1 cellular context compared by ENCODE assay signal in genomic region chr3:52536369-52537164, GRCh38.
TF ChIP-seq lines count a peak whose summit lies in the region.

Gene UQCC5, plus strand, starts transcription at chr3:52536605. Its CDS starts 151 bp downstream, at chr3:52536756.

TF ChIP-seq in HepG2, 621 proteins besides CTCF, POLR2A, EP300 and RAD21 (continued from another document and continues in another):
- TF ChIP-seq PRDM4 (CRISPR knock-in tag; IDR thresholded peaks at IDR 0.05; ENCODE audit: borderline replicate concordance) (no peak), TGIF2 (CRISPR knock-in tag; IDR thresholded peaks at IDR 0.05) (no peak; the same call in 1 of the 2 replicates), YEATS2 (CRISPR knock-in tag; IDR thresholded peaks at IDR 0.05; ENCODE audit: borderline replicate concordance) (peak; percentile 82), SMAD3 (CRISPR knock-in tag; IDR thresholded peaks at IDR 0.05) (no peak; the same call in 1 of the 2 replicates), MLXIP (CRISPR knock-in tag; IDR thresholded peaks at IDR 0.05; ENCODE audit: borderline replicate concordance) (no peak; the same call in 1 of the 2 replicates), ZNF550 (CRISPR knock-in tag; IDR thresholded peaks at IDR 0.05; ENCODE audit: borderline replicate concordance) (no peak), ATF2 (CRISPR knock-in tag; IDR thresholded peaks at IDR 0.05) (peak; percentile 79), MED1 (CRISPR knock-in tag; IDR thresholded peaks at IDR 0.05) (peak; percentile 79), YEATS4 (CRISPR knock-in tag; IDR thresholded peaks at IDR 0.05; ENCODE audit: borderline replicate concordance) (peak; percentile 94), ZNF468 (CRISPR knock-in tag; IDR thresholded peaks at IDR 0.05) (peak; percentile 81), ZNF775 (CRISPR knock-in tag; IDR thresholded peaks at IDR 0.05; ENCODE audit: borderline replicate concordance) (no peak), KDM5A (IDR thresholded peaks at IDR 0.05; ENCODE audit: borderline replicate concordance, low read length) (peak; percentile 68; the same call in 1 of the 2 replicates), ZNF414 (CRISPR knock-in tag; IDR thresholded peaks at IDR 0.05) (no peak), NR1H2 (CRISPR knock-in tag; IDR thresholded peaks at IDR 0.05; ENCODE audit: borderline replicate concordance, low read depth) (no peak; the same call in 1 of the 2 replicates), SKIL (CRISPR knock-in tag; IDR thresholded peaks at IDR 0.05; ENCODE audit: borderline replicate concordance) (no peak; the same call in 1 of the 2 replicates), ZNF883 (CRISPR knock-in tag; IDR thresholded peaks at IDR 0.05; ENCODE audit: not compliant biosample characterization) (peak; percentile 64), ZNF607 (CRISPR knock-in tag; IDR thresholded peaks at IDR 0.05; ENCODE audit: borderline replicate concordance) (peak; percentile 97), HNRNPLL (IDR thresholded peaks at IDR 0.05; ENCODE audit: low read depth, low read length, poor library complexity, severe bottlenecking) (peak; percentile 88), HES4 (CRISPR knock-in tag; IDR thresholded peaks at IDR 0.05; ENCODE audit: borderline replicate concordance) (peak; percentile 98), GRHL1 (CRISPR knock-in tag; conservative IDR thresholded peaks at IDR 0.05) (no peak), PCBP1 (IDR thresholded peaks at IDR 0.05; ENCODE audit: borderline replicate concordance, low read depth, low read length) (peak; percentile 54; the same call in 1 of the 2 replicates), ZNF3 (CRISPR knock-in tag; IDR thresholded peaks at IDR 0.05) (0 out of 2 replicates have a peak, but pooled peaks have one; percentile 14), SIX4 (CRISPR knock-in tag; IDR thresholded peaks at IDR 0.05) (0 out of 2 replicates have a peak, but pooled peaks have one; percentile 34), ZNF737 (CRISPR knock-in tag; IDR thresholded peaks at IDR 0.05; ENCODE audit: borderline replicate concordance) (no peak), THRA (CRISPR knock-in tag; IDR thresholded peaks at IDR 0.05; ENCODE audit: borderline replicate concordance) (peak; percentile 17), RFX5 (IDR thresholded peaks at IDR 0.05; ENCODE audit: low read depth, low read length) (no peak), EZH2 (conservative IDR thresholded peaks at IDR 0.05; ENCODE audit: low read depth, low read length) (no peak), CHCHD3 (CRISPR knock-in tag; IDR thresholded peaks at IDR 0.05) (0 out of 2 replicates have a peak, but pooled peaks have one; percentile 34), ZNF333 (CRISPR knock-in tag; IDR thresholded peaks at IDR 0.05; ENCODE audit: borderline replicate concordance) (0 out of 2 replicates have a peak, but pooled peaks have one; percentile 50), MTF2 (CRISPR knock-in tag; IDR thresholded peaks at IDR 0.05; ENCODE audit: borderline replicate concordance) (no peak), AFF4 (CRISPR knock-in tag; IDR thresholded peaks at IDR 0.05) (no peak), GATAD1 (CRISPR knock-in tag; IDR thresholded peaks at IDR 0.05) (peak; percentile 83), HMG20A (CRISPR knock-in tag; IDR thresholded peaks at IDR 0.05; ENCODE audit: borderline replicate concordance) (no peak), TFE3 (CRISPR knock-in tag; IDR thresholded peaks at IDR 0.05) (peak; percentile 83; the same call in 1 of the 2 replicates), ZIK1 (CRISPR knock-in tag; IDR thresholded peaks at IDR 0.05; ENCODE audit: borderline replicate concordance, low read depth) (peak; percentile 88)
